Comparison of ENCODE assay signal across 8 cellular contexts in the genomic region with DNA sequence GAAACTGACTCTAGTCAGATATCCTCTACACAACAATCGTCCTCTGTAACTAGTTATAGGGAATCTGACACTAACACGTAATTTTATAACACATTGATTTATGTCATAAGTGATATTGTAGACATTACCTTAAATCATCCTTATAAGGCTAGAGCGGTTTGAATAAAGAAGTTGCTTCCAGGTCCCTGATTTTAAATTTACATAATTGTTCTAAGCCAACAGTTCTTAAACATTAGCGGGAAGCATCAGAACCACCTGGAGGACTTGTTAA. TPM values are rescaled to one million over a fixed set of nuclear protein-coding genes. Genes with fewer than 3 reads are reported as not detected.
A peak's percentile ranks its signal among the peaks of the same experiment; 100 is the strongest.
DNase-seq lines count a peak whose midpoint lies in the region; ATAC-seq and TF ChIP-seq lines count a peak whose summit lies in the region.

No MANE protein-coding gene starts in this region.

- H3K4me1 ChIP-seq in BE2C = peaks cover 6% of the 10 kb centered on the region

- H3K4me3 ChIP-seq in BE2C (ENCODE audit: low read depth, low read length) (peak overlapping the region; percentile 88), choroid plexus epithelial cell (ENCODE audit: low read depth, low read length) (peak overlapping the region; percentile 96)

- H3K36me3 Mint-ChIP-seq in IgD-negative memory B cell = no peaks in the 10 kb centered on the region
- no peaks in the 10 kb centered on the region for H3K36me3 Mint-ChIP-seq in natural killer cell treated with Interleukin-12 subunit alpha and Interleukin-12 subunit beta and Interleukin-15 and Interleukin-18, amount 100 ng/mL, for 72 hours

- H3K27me3 Mint-ChIP-seq in IgD-negative memory B cell = no peaks in the 10 kb centered on the region
- H3K27me3 Mint-ChIP-seq in natural killer cell treated with Interleukin-12 subunit alpha and Interleukin-12 subunit beta and Interleukin-15 and Interleukin-18, amount 100 ng/mL, for 72 hours = no peaks in the 10 kb centered on the region

- peak overlapping the region; percentile 90 to 97 (median 94) for H3K4me3 Mint-ChIP-seq in IgD-negative memory B cell
- peak overlapping the region; percentile 94 for H3K4me3 Mint-ChIP-seq in natural killer cell treated with Interleukin-12 subunit alpha and Interleukin-12 subunit beta and Interleukin-15 and Interleukin-18, amount 100 ng/mL, for 72 hours

- H3K27me3 ChIP-seq in BE2C = no peaks in the 10 kb centered on the region

- no peak for ATAC-seq in natural killer cell treated with Interleukin-12 subunit alpha and Interleukin-12 subunit beta and Interleukin-15 and Interleukin-18, amount 100 ng/mL, for 72 hours
- ATAC-seq in esophagus mucosa (no peak), HG02885 (IDR thresholded peaks at IDR 0.05; ENCODE audit: poor library complexity, unreplicated experiment) (no peak), HG03108 (IDR thresholded peaks at IDR 0.05; ENCODE audit: unreplicated experiment) (no peak)

- H3K27ac Mint-ChIP-seq in IgD-negative memory B cell = peak overlapping the region in 2 of 3 donors; percentile 66 to 83
- H3K27ac Mint-ChIP-seq in natural killer cell treated with Interleukin-12 subunit alpha and Interleukin-12 subunit beta and Interleukin-15 and Interleukin-18, amount 100 ng/mL, for 72 hours = peak overlapping the region; percentile 46 to 95

- no peaks in the 10 kb centered on the region for H3K36me3 ChIP-seq in BE2C

- H3K9me3 Mint-ChIP-seq in IgD-negative memory B cell = no peaks in the 10 kb centered on the region
- no peaks in the 10 kb centered on the region for H3K9me3 Mint-ChIP-seq in natural killer cell treated with Interleukin-12 subunit alpha and Interleukin-12 subunit beta and Interleukin-15 and Interleukin-18, amount 100 ng/mL, for 72 hours

- no peak for TF ChIP-seq CTCF in BE2C (IDR thresholded peaks at IDR 0.05; ENCODE audit: low read depth, low read length)
- no peak for TF ChIP-seq CTCF in choroid plexus epithelial cell (conservative IDR thresholded peaks at IDR 0.05; ENCODE audit: low read depth, low read length)

- H3K4me1 Mint-ChIP-seq in IgD-negative memory B cell = peaks cover 34 to 57% (median 57%) of the 10 kb centered on the region in 3 donors
- peaks cover 43 to 61% of the 10 kb centered on the region in 2 donors for H3K4me1 Mint-ChIP-seq in natural killer cell treated with Interleukin-12 subunit alpha and Interleukin-12 subunit beta and Interleukin-15 and Interleukin-18, amount 100 ng/mL, for 72 hours (ENCODE audit: low read depth in 2 of 2)

- DNase-seq in BE2C = no peak
- DNase-seq in choroid plexus epithelial cell (ENCODE audit: low read depth) = no peak
- DNase-seq in natural killer cell treated with Interleukin-12 subunit alpha and Interleukin-12 subunit beta and Interleukin-15 and Interleukin-18, amount 100 ng/mL, for 72 hours (ENCODE audit: low spot score) = no peak
- no peak for DNase-seq in NCI-H1930 (lab: John Stamatoyannopoulos, UW)

- no peaks in the 10 kb centered on the region for H3K9me3 ChIP-seq in BE2C

RNA-seq across cellular contexts. Expression of a gene that starts 0.7 kb away (rescaled TPM):
- 4.8 TPM for polyA plus RNA-seq in BE2C (2012; ENCODE audit: insufficient read depth, insufficient read length, low read depth)
- polyA plus RNA-seq in IgD-negative memory B cell = 5.2 TPM
- total RNA-seq in natural killer cell treated with Interleukin-12 subunit alpha and Interleukin-12 subunit beta and Interleukin-15 and Interleukin-18, amount 100 ng/mL, for 72 hours = 10 to 100 TPM in 1 of 2 donors, 1 to 10 TPM in 1; 4.3 to 10.0 TPM
- total RNA-seq in esophagus mucosa = 9.6 TPM

RNA-seq across cellular contexts. Expression of a gene that starts 2.9 kb away (rescaled TPM):
- 85.9 TPM for polyA plus RNA-seq in BE2C (2012; ENCODE audit: insufficient read depth, insufficient read length, low read depth)
- 48.3 TPM for polyA plus RNA-seq in IgD-negative memory B cell
- total RNA-seq in natural killer cell treated with Interleukin-12 subunit alpha and Interleukin-12 subunit beta and Interleukin-15 and Interleukin-18, amount 100 ng/mL, for 72 hours = 10 to 100 TPM; 62.8 to 74.9 TPM
- 96.8 TPM for total RNA-seq in esophagus mucosa
